ENCODE assay signal across 1 cellular context in the genomic region with DNA sequence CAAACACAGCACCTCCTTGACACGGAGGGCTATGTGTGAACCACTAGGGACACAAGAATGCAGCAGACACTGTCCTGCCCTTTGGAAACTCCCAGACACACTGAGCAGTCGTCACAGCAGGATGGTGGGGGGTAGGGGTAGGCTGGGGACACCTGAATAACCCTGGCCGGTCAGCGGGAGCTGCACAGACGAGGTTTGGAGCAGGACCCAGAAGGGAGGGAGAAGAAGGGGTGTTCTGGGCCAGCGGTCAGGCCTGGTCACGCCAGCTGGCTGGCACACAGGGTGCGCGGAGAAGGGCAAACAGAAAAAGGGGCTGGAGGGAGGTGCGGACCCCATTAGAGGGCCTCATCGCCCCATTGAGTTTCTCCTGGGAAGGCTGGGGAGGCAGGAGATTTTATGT.
TF ChIP-seq lines count a peak whose summit lies in the region.

No MANE protein-coding gene starts in this region.

TF ChIP-seq in SK-N-SH treated with all-trans-retinoic acid at 6 μM for 48 hours, 23 proteins besides CTCF, POLR2A, EP300 and RAD21 (continued from another document):
- TF ChIP-seq, protein P1, sequence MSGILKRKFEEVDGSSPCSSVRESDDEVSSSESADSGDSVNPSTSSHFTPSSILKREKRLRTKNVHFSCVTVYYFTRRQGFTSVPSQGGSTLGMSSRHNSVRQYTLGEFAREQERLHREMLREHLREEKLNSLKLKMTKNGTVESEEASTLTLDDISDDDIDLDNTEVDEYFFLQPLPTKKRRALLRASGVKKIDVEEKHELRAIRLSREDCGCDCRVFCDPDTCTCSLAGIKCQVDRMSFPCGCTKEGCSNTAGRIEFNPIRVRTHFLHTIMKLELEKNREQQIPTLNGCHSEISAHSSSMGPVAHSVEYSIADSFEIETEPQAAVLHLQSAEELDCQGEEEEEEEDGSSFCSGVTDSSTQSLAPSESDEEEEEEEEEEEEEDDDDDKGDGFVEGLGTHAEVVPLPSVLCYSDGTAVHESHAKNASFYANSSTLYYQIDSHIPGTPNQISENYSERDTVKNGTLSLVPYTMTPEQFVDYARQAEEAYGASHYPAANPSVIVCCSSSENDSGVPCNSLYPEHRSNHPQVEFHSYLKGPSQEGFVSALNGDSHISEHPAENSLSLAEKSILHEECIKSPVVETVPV (CRISPR knock-in tag; IDR thresholded peaks at IDR 0.05) = no peak
- TF ChIP-seq ARNTL (CRISPR knock-in tag; IDR thresholded peaks at IDR 0.05; ENCODE audit: borderline replicate concordance, low read depth) (no peak), CREB5 (CRISPR knock-in tag; IDR thresholded peaks at IDR 0.05; ENCODE audit: low read depth) (no peak), ZNF70 (CRISPR knock-in tag; IDR thresholded peaks at IDR 0.05) (no peak), BACH2 (CRISPR knock-in tag; IDR thresholded peaks at IDR 0.05; ENCODE audit: borderline replicate concordance) (no peak), TSHZ2 (CRISPR knock-in tag; IDR thresholded peaks at IDR 0.05) (no peak), ESRRG (CRISPR knock-in tag; IDR thresholded peaks at IDR 0.05) (no peak), PPARA (CRISPR knock-in tag; IDR thresholded peaks at IDR 0.05; ENCODE audit: borderline replicate concordance) (no peak), PATZ1 (CRISPR knock-in tag; IDR thresholded peaks at IDR 0.05; ENCODE audit: borderline replicate concordance) (no peak), GLIS3 (CRISPR knock-in tag; IDR thresholded peaks at IDR 0.05) (no peak), ZC3H10 (CRISPR knock-in tag; IDR thresholded peaks at IDR 0.05) (no peak)
TF ChIP-seq in SK-N-SH treated with all-trans-retinoic acid at 6 μM for 48 hours: peak in this region for 0.
